11 cellular contexts compared by ENCODE assay signal in the genomic region with DNA sequence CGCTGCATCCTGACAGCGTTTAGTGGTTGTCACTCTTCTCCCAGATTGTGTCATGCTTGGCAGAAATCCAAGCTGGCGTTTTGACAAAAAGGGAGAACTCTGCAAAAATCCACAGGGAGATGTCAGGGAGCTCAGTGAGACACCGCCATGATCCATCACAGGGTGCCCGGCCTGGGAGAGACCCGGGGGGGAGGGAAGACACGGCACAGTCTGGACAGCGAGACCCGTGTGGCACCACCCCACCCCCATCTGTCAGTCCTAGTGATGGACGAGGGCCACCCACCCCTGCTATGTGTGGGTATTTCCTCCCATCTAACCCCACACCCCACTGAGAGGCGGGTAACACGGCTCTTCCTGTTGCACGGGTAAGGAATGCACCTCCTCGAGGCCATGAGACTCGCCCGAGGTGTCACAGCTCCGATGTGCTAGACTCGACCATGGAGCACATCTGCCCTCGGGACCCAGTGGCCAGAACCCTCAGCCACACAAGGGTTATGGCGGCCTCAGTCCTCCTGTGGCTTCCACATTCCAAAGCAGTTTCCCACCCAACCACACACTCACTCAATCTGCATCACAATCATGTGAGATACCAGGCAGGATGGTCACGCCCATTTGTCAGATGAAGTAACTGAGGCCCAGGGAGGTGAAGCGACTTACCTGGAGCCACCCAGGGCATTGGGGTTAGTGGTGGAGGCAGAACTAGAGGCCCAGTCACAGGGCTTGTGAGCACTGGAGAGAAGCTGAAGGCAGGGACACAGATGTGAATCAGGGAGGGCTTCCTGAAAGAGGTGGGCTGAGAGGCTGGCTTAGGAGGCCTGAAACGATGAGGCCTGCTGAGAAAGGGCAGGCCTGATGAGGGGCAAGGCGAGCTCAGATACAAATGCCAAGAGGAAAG.
DNase-seq lines count a peak whose midpoint lies in the region; ATAC-seq, FAIRE-seq and TF ChIP-seq lines count a peak whose summit lies in the region.
"Had no signal": no experiment of that assay in that cellular context is flagged by ENCODE, and none has a peak within 500 bp of the region (broad histone marks: within the 10 kb centered on the region; RNA-seq: fewer than 3 reads in every experiment).

No MANE protein-coding gene starts in this region.

- H4K20me1 ChIP-seq in GM23248 (ENCODE audit: insufficient read depth) (no peaks in the 10 kb centered on the region), H1 (replicated peaks in 1 of 2; ENCODE audit: control insufficient read depth in 1 of 2, insufficient read depth in 2 of 2, low read length in 2 of 2) (no peaks in the 10 kb centered on the region)

- H3K27ac Mint-ChIP-seq in T-helper 17 cell: no peak overlapping the region

- H2BK20ac ChIP-seq in H1 (ENCODE audit: low read length): no peak overlapping the region

- peaks cover 2% of the 10 kb centered on the region for H3K36me3 Mint-ChIP-seq in T-helper 17 cell (ENCODE audit: low read depth)

- in situ Hi-C loops in GM23248 (cut with MboI): no loop called here

- TF ChIP-seq CTCF in H1 (IDR thresholded peaks at IDR 0.05; ENCODE audit: control extremely low read depth in 1 of 3, insufficient read depth in 1 of 3, low read depth in 1 of 3, low read length in 3 of 3) (no peak), sigmoid colon (IDR thresholded peaks at IDR 0.05) (no peak)

- H3K27ac ChIP-seq in GM23248 (no peak overlapping the region), H1 (ENCODE audit: low read depth, low read length) (no peak overlapping the region), sigmoid colon (no peak overlapping the region)
- H3K27ac ChIP-seq: PC-9 had no signal

- WGBS in GM23248 (ENCODE audit: low coverage in 1 of 2, low lambda C conversion rate in 2 of 2, missing lambda C conversion rate in 2 of 2), 2 experiments: 32 to 36% methylated on average over 24 of the region's 24 CpGs
- 90% methylated on average over 24 of the region's 24 CpGs; no CpG with 5 or more reads in 1 of the 2 experiments for WGBS in H1 (ENCODE audit: extremely low coverage in 1 of 2, insufficient coverage in 1 of 2, insufficient read length in 1 of 2, insufficient replicate concordance in 2 of 2, low coverage in 1 of 2, low lambda C conversion rate in 2 of 2, missing lambda C conversion rate in 1 of 2), 2 experiments
- WGBS in sigmoid colon, 2 donors: 47 to 53% methylated on average over 24 of the region's 24 CpGs

- no peaks in the 10 kb centered on the region for H3F3A ChIP-seq in GM23248 (ENCODE audit: insufficient read depth)

- no peak overlapping the region for H2BK5ac ChIP-seq in H1 (ENCODE audit: low read depth, low read length)

- no peak overlapping the region for H3K23ac ChIP-seq in H1 (ENCODE audit: insufficient read length)

- POLR2A ChIA-PET in H1 (lab: Charles Lee; ENCODE audit: partially characterized antibody): no interaction called here

- no peak overlapping the region for H3K4me3 ChIP-seq in GM23248
- no peak overlapping the region for H3K4me3 ChIP-seq in H1 (ENCODE audit: extremely low read depth in 1 of 4, insufficient read depth in 2 of 4, low read depth in 3 of 4, low read length in 4 of 4)
- H3K4me3 ChIP-seq in sigmoid colon: no peak overlapping the region
- H3K4me3 ChIP-seq: PC-9 had no signal

- H3K4me3 Mint-ChIP-seq in T-helper 17 cell: no peak overlapping the region

- no peaks in the 10 kb centered on the region for H3K4me1 Mint-ChIP-seq in T-helper 17 cell

- no peak for FAIRE-seq in H1 (lab: Jason Lieb, UNC)
- FAIRE-seq: endothelial cell of umbilical vein, islet of Langerhans had no signal

- H3K9me2 ChIP-seq in GM23248 (ENCODE audit: insufficient read depth): no peaks in the 10 kb centered on the region

- intact Hi-C loops in sigmoid colon (cut with DNase I): no loop called here

- CTCF ChIA-PET in H1 (lab: Charles Lee; ENCODE audit: partially characterized antibody): interaction anchor here (0.7 kb wide), 2 partner anchors 18 to 77 kb away, joined by 3 read pairs; no protein-coding TSS in a partner anchor

- H3K56ac ChIP-seq in H1 (replicated peaks; ENCODE audit: insufficient read length, low read depth, low read length): no peak overlapping the region

- no peaks in the 10 kb centered on the region for H3K23me2 ChIP-seq in H1 (ENCODE audit: low read depth, low read length)

- H3K4me1 ChIP-seq in GM23248 (ENCODE audit: insufficient read depth) (no peaks in the 10 kb centered on the region), H1 (replicated peaks in 1 of 4; ENCODE audit: control insufficient read depth in 3 of 4, insufficient read depth in 4 of 4, low read length in 3 of 4) (peaks cover 0 to 4% (median 1%) of the 10 kb centered on the region in 4 experiments; a peak in 2 of 7 replicates), sigmoid colon (no peaks in the 10 kb centered on the region)

- H3K79me2 ChIP-seq in GM23248 (ENCODE audit: insufficient read depth): no peaks in the 10 kb centered on the region
- H3K79me2 ChIP-seq in H1 (ENCODE audit: control insufficient read depth in 1 of 2, insufficient read depth in 2 of 2, low read length in 2 of 2): no peaks in the 10 kb centered on the region

- no peak overlapping the region for H3K4ac ChIP-seq in H1 (replicated peaks; ENCODE audit: insufficient read length, low read depth, low read length)

- peak overlapping the region; percentile 18; the same call in 1 of the 2 replicates for H2BK15ac ChIP-seq in H1 (ENCODE audit: low read length)

- H3K14ac ChIP-seq in H1 (ENCODE audit: insufficient read length): no peak overlapping the region

- TF ChIP-seq RAD21 in H1 (IDR thresholded peaks at IDR 0.05 in 1 of 2, conservative IDR thresholded peaks at IDR 0.05 in 1 of 2; ENCODE audit: low read depth in 2 of 2, low read length in 2 of 2): no peak

- DNase-seq in GM23248 (peak; percentile 8), NCI-H2171 (lab: John Stamatoyannopoulos, UW) (peak; percentile 78), H1 (ENCODE audit: low read depth in 1 of 2, low spot score in 2 of 2) (peak in 1 of 2 experiments; percentile 38), nucleus accumbens (lab: John Stamatoyannopoulos, UW) (peak in 33 of 56 donors; percentile 3 to 76 (median 27)), sigmoid colon (no peak), T-helper 17 cell (no peak)
- DNase-seq: stimulated activated naive CD4-positive, alpha-beta T cell treated with Interleukin-2 at 50 U/mL for 16 hours had no signal

- H4K8ac ChIP-seq in H1 (ENCODE audit: extremely low read depth, insufficient read depth, low read length): no peak overlapping the region

- H3K27me3 ChIP-seq in GM23248 (replicated peaks; ENCODE audit: insufficient read depth) (0 out of 2 replicates have a peak, but pooled peaks cover 2% of the 10 kb centered on the region), H1 (replicated peaks in 1 of 4; ENCODE audit: control insufficient read depth in 3 of 4, extremely low read depth in 1 of 4, insufficient read depth in 3 of 4, low read length in 3 of 4) (no peaks in the 10 kb centered on the region), sigmoid colon (peaks cover 0 to 18% (median 0%) of the 10 kb centered on the region in 3 donors)

- H3K27me3 Mint-ChIP-seq in T-helper 17 cell: peaks cover 35% of the 10 kb centered on the region

- no peak overlapping the region for H2BK120ac ChIP-seq in H1 (replicated peaks; ENCODE audit: low read depth, low read length)

- no peak overlapping the region for H4K5ac ChIP-seq in H1 (ENCODE audit: insufficient read length, low read depth, low read length)

- no peak overlapping the region; the same call in 1 of the 2 replicates for H3K18ac ChIP-seq in H1 (ENCODE audit: extremely low read depth, low read length)

- H3K9ac ChIP-seq in GM23248: no peak overlapping the region
- H3K9ac ChIP-seq in H1 (replicated peaks in 1 of 4; ENCODE audit: extremely low read depth in 1 of 4, low read depth in 3 of 4, low read length in 3 of 4): no peak overlapping the region

- TF ChIP-seq POLR2A in H1 (IDR thresholded peaks at IDR 0.05; ENCODE audit: control extremely low read depth in 1 of 2, low read depth in 2 of 2, low read length in 2 of 2) (no peak), sigmoid colon (IDR thresholded peaks at IDR 0.05) (no peak)

- no peak overlapping the region for H3K4me2 ChIP-seq in GM23248 (ENCODE audit: unreplicated experiment)
- H3K4me2 ChIP-seq in H1 (ENCODE audit: insufficient read depth in 1 of 2, low read depth in 2 of 2, low read length in 2 of 2): no peak overlapping the region
- H3K4me2 ChIP-seq: PC-9 had no signal

- H2AFZ ChIP-seq in GM23248 (no peak overlapping the region), H1 (ENCODE audit: low read length) (no peak overlapping the region)
- H2AFZ ChIP-seq: PC-9 had no signal

- no peaks in the 10 kb centered on the region for H3K79me1 ChIP-seq in H1 (ENCODE audit: low read depth, low read length)

- no peak overlapping the region for H4K91ac ChIP-seq in H1 (replicated peaks; ENCODE audit: insufficient read length, low read length)

- H3K9me3 ChIP-seq in GM23248 (ENCODE audit: low read depth): no peaks in the 10 kb centered on the region
- peaks cover 5 to 7% of the 10 kb centered on the region in 2 experiments; a peak in 3 of 4 replicates for H3K9me3 ChIP-seq in H1 (ENCODE audit: insufficient read depth in 2 of 2, low read depth in 1 of 2, low read length in 1 of 2)
- H3K9me3 ChIP-seq in sigmoid colon: peaks cover 0 to 2% (median 0%) of the 10 kb centered on the region in 4 donors
- no peaks in the 10 kb centered on the region for H3K9me3 ChIP-seq in T-helper 17 cell (ENCODE audit: control insufficient read depth, low read length, poor library complexity, severe bottlenecking)

- H2AK5ac ChIP-seq in H1 (ENCODE audit: low read depth, low read length): 0 out of 2 replicates have a peak overlapping the region, but pooled peaks have one; percentile 39

- H3K36me3 ChIP-seq in GM23248 (ENCODE audit: low read depth) (no peaks in the 10 kb centered on the region), H1 (ENCODE audit: control insufficient read depth in 2 of 4, insufficient read depth in 4 of 4, low read length in 3 of 4) (no peaks in the 10 kb centered on the region), sigmoid colon (no peaks in the 10 kb centered on the region)

- TF ChIP-seq EP300 in H1 (IDR thresholded peaks at IDR 0.05; ENCODE audit: borderline replicate concordance in 1 of 2, low read depth in 2 of 2, low read length in 2 of 2) (no peak), sigmoid colon (IDR thresholded peaks at IDR 0.05) (no peak)

- ATAC-seq in T-helper 17 cell: no peak
- ATAC-seq in esophagus mucosa: no peak

- 0 out of 2 replicates have a peak overlapping the region, but pooled peaks have one; percentile 55 for H2BK12ac ChIP-seq in H1 (ENCODE audit: low read depth, low read length)

TF ChIP-seq in H1, 55 proteins besides CTCF, POLR2A, EP300 and RAD21 (continues in another document):
- TF ChIP-seq NANOG (IDR thresholded peaks at IDR 0.05; ENCODE audit: insufficient read depth, low read depth, low read length, poor library complexity, severe bottlenecking) (no peak), FOSL1 (IDR thresholded peaks at IDR 0.05; ENCODE audit: insufficient read depth, low read depth, low read length) (no peak), KDM1A (IDR thresholded peaks at IDR 0.05; ENCODE audit: borderline replicate concordance, low read length) (peak; percentile 90)

Comparison
In these comparisons a context has a peak if more than half of its experiments do, and no peak if none do; other contexts are left out.
1. DNase-seq: peak in GM23248 (single experiment), NCI-H2171 (single experiment) and nucleus accumbens (33 of 56); none in sigmoid colon (single experiment) and T-helper 17 cell (0 of 3).